In the genomic region with DNA sequence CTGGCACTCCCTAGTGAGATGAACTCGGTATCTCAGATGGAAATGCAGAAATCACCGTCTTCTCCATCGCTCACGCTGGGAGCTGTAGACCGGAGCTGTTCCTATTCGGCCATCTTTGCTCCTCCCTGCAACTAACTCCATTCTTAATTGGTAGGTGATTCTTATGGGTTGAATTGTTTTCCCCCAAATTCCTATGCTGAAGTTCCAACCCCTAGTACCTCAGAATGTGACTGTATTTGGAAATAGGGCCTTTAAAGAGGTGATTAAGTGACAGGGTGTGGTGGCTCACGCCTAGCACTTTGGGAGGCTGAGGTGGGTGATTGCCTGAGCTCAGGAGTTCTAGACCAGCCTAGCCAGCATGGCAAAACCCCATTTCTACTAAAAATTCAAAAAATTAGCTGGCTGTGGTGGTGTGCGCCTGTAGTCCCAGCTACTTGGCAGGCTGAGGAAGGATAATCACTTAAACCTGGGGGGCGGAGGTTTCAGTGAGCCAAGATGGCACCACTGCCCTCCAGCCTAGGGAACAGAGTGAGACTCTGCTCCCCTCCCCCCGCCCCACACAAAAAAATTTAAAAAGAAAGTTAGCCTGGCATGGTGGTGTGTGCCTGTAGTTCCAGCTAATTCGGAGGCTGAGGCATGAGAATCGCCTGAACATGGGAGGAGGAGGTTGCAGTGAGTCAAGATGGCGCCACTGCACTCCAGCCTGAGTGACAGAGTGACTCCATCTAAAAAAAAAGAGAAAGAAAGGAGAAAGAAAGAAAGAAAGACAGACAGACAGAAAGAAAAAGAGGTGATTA, we compare ENCODE assay signal across 8 cellular contexts. TPM values are rescaled to one million over a fixed set of nuclear protein-coding genes. Genes with fewer than 3 reads are reported as not detected.
A peak's percentile ranks its signal among the peaks of the same experiment; 100 is the strongest.
DNase-seq lines count a peak whose midpoint lies in the region; ATAC-seq, FAIRE-seq and TF ChIP-seq lines count a peak whose summit lies in the region.

No MANE protein-coding gene starts in this region.

- in situ Hi-C loops in G401 (cut with HindIII; ENCODE audit: low sequenced_read_pairs), result no loop called here

- H3K4me3 ChIP-seq in heart left ventricle, result peak overlapping the region in 11 of 12 donors; percentile 37 to 77 (median 54)
- H3K4me3 ChIP-seq in skeletal muscle satellite cell (ENCODE audit: low read length), result peak overlapping the region; percentile 61

- TF ChIP-seq CTCF in heart left ventricle (IDR thresholded peaks at IDR 0.05), result no peak

- H3K36me3 ChIP-seq in heart left ventricle (no peaks in the 10 kb centered on the region), skeletal muscle satellite cell (ENCODE audit: insufficient read depth, low read length) (no peaks in the 10 kb centered on the region)

- H3K4me1 ChIP-seq in heart left ventricle (peaks cover 0 to 20% (median 0%) of the 10 kb centered on the region in 12 donors), skeletal muscle satellite cell (ENCODE audit: control insufficient read depth, insufficient read depth, low read length) (no peaks in the 10 kb centered on the region)

- peak in 2 of 4 donors; percentile 24 to 45 for ATAC-seq in heart left ventricle

- H3K9me3 ChIP-seq in heart left ventricle (peaks cover 0 to 8% (median 0%) of the 10 kb centered on the region in 12 donors), skeletal muscle satellite cell (replicated peaks; ENCODE audit: low read length) (no peaks in the 10 kb centered on the region)

- no peak for TF ChIP-seq POLR2A in heart left ventricle (IDR thresholded peaks at IDR 0.05)

- H3K27ac ChIP-seq in heart left ventricle, result peak overlapping the region in 5 of 12 donors; percentile 5 to 61 (median 41)

- DNase-seq in NCI-H2081 (lab: John Stamatoyannopoulos, UW), result peak; percentile 15 to 44
- DNase-seq in NCI-H2081 treated with DMSO at 0.1 percent for 48 hours (lab: John Stamatoyannopoulos, UW), result no peak
- peak; percentile 2 for DNase-seq in T1000 (lab: John Stamatoyannopoulos, UW)
- no peak for DNase-seq in heart left ventricle
- DNase-seq in G401 (ENCODE audit: low spot score), result no peak
- DNase-seq in mucosa of gallbladder (ENCODE audit: low spot score), result no peak
- no peak for DNase-seq in GM19239 (ENCODE audit: insufficient read length, low spot score)

- no peaks in the 10 kb centered on the region for H3K27me3 ChIP-seq in heart left ventricle
- peaks cover 6% of the 10 kb centered on the region for H3K27me3 ChIP-seq in skeletal muscle satellite cell (ENCODE audit: control insufficient read depth, insufficient read depth, low read length)

- no peak overlapping the region for H3K9ac ChIP-seq in skeletal muscle satellite cell (ENCODE audit: low read depth, low read length)

- FAIRE-seq in GM19239 (lab: Jason Lieb, UNC), result no peak

- intact Hi-C loops in heart left ventricle (cut with DNase I), result no loop called here

- 72 to 78% (median 76%) methylated on average over 13 of the region's 13 CpGs for WGBS in heart left ventricle, 4 donors

- H3K4me2 ChIP-seq in skeletal muscle satellite cell (ENCODE audit: low read length), result peak overlapping the region; percentile 34

RNA-seq across cellular contexts. Expression of a gene that starts 25.2 kb away (rescaled TPM):
- total RNA-seq in heart left ventricle, result 10 to 100 TPM; 25.1 to 39.5 (median 32.6) TPM
- 10 to 100 TPM in 1 of 2 donors, 1 to 10 TPM in 1; 8.6 to 15.3 TPM for polyA plus RNA-seq in heart left ventricle
- 47.4 and 53.7 TPM in 2 replicates for total RNA-seq in skeletal muscle satellite cell (2012; rRNA removed)
- total RNA-seq in G401 (2014; rRNA removed; shearing (Covaris generic)), result 17.9 and 33.5 TPM in 2 replicates
- 27.2 TPM for total RNA-seq in mucosa of gallbladder

RNA-seq across cellular contexts. Expression of a gene that starts 36.6 kb away (rescaled TPM):
- total RNA-seq in heart left ventricle (10 to 100 TPM; 10.8 to 21.0 (median 16.5) TPM), mucosa of gallbladder (29.1 TPM)
- 1 to 10 TPM; 7.5 to 7.9 TPM for polyA plus RNA-seq in heart left ventricle
- total RNA-seq in skeletal muscle satellite cell (2012; rRNA removed), result 8.4 and 14.0 TPM in 2 replicates
- 0.27 and 1.4 TPM in 2 replicates for total RNA-seq in G401 (2014; rRNA removed; shearing (Covaris generic))

Comparison
In these comparisons a context has a peak if more than half of its experiments do, and no peak if none do; other contexts are left out.
1. DNase-seq: peak in NCI-H2081 (2 of 2) and T1000 (single experiment); none in NCI-H2081 treated with DMSO at 0.1 percent for 48 hours (single experiment), heart left ventricle (0 of 5), G401 (single experiment), mucosa of gallbladder (single experiment) and GM19239 (single experiment).